In the genomic region with DNA sequence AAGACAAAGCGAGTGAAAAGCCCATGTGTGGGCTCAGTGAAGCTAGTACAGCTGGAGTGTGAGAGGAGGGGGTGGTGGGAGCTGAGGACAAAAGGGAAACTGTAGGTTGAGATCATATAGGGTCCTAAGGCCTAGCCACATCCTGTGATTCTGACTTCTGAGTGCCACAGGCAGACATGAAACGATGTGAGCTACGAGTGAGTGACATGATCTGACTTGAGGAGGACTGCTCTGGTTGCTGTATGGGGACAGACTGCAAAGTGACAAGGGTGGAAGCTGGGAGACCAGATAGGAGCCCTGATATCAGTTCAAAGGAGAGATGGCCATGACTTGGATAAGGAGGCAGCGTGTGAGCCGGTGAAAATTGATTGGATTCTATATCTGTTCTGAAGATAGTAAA, we compare ENCODE assay signal across 9 cellular contexts.
DNase-seq lines count a peak whose midpoint lies in the region; ATAC-seq lines count a peak whose summit lies in the region.
"Had no signal": no experiment of that assay in that cellular context is flagged by ENCODE, and none has a peak within 500 bp of the region (broad histone marks: within the 10 kb centered on the region; RNA-seq: fewer than 3 reads in every experiment).

No MANE protein-coding gene starts in this region.

- peak; percentile 71 for ATAC-seq in GM19035 (IDR thresholded peaks at IDR 0.05; ENCODE audit: unreplicated experiment)
- ATAC-seq in HG03103 (IDR thresholded peaks at IDR 0.05; ENCODE audit: low read depth, unreplicated experiment): peak; percentile 80
- ATAC-seq in GM21528 (IDR thresholded peaks at IDR 0.05; ENCODE audit: low FRiP score, unreplicated experiment): no peak

- peak overlapping the region in 1 of 7 experiments; percentile 16 for H3K4me3 ChIP-seq in skin epidermis

- peak overlapping the region in 12 of 21 experiments; percentile 45 to 93 (median 68) for H3K27ac ChIP-seq in skin epidermis
- H3K27ac ChIP-seq: HL-60 had no signal

- DNase-seq in activated CD8-positive, alpha-beta memory T cell treated with anti-CD3 and anti-CD28 coated beads, Interleukin-2, amount 50 U/mL, for 48 hours: peak; percentile 69
- DNase-seq in NCI-H1105 (lab: John Stamatoyannopoulos, UW) (no peak), NCI-H2107 treated with DMSO at 0.1 percent for 48 hours (lab: John Stamatoyannopoulos, UW; ENCODE audit: unreplicated experiment) (no peak), COR-L47 (lab: John Stamatoyannopoulos, UW) (no peak)
